In genomic region chr14:23481992-23482813, GRCh38 we compare ENCODE assay signal across 20 cellular contexts. TPM values are rescaled to one million over a fixed set of nuclear protein-coding genes. Genes with fewer than 3 reads are reported as not detected.
A peak's percentile ranks its signal among the peaks of the same experiment; 100 is the strongest.
DNase-seq lines count a peak whose midpoint lies in the region; ATAC-seq, FAIRE-seq and TF ChIP-seq lines count a peak whose summit lies in the region.
"Had no signal": no experiment of that assay in that cellular context is flagged by ENCODE, and none has a peak within 500 bp of the region (broad histone marks: within the 10 kb centered on the region; RNA-seq: fewer than 3 reads in every experiment).

No MANE protein-coding gene starts in this region.

- H3K27me3 Mint-ChIP-seq in astrocyte (ENCODE audit: low read depth, unreplicated experiment) (no peaks in the 10 kb centered on the region), mesothelial cell of epicardium (ENCODE audit: low read depth) (no peaks in the 10 kb centered on the region)
- H3K27me3 Mint-ChIP-seq: activated CD4-positive, alpha-beta memory T cell treated with anti-CD3 and anti-CD28 coated beads, Interleukin-2, amount 10 ng/mL, durations not matched to agents 7 days and 5 days; CD4-positive, alpha-beta memory T cell; dendritic cell treated with granulocyte-macrophage colony-stimulating factor and Interleukin-4, amounts not matched to agents 40 ng/mL and 50 ng/mL, for 4 days had no signal

- H3K9me3 ChIP-seq in HUES48 (ENCODE audit: control insufficient read depth, insufficient read depth, low read length) (no peaks in the 10 kb centered on the region), astrocyte (ENCODE audit: insufficient read depth, low read depth, low read length) (no peaks in the 10 kb centered on the region)
- H3K9me3 ChIP-seq: lower lobe of right lung, SJCRH30, uterus had no signal

- peak overlapping the region; percentile 75 for H3K27ac ChIP-seq in HUES48 (ENCODE audit: low read depth, low read length)
- no peak overlapping the region for H3K27ac ChIP-seq in astrocyte (ENCODE audit: low read depth, low read length)
- H3K27ac ChIP-seq: lower lobe of right lung, SJCRH30, uterus had no signal

- peak overlapping the region; percentile 22; the same call in 1 of the 2 replicates for H3K9ac ChIP-seq in HUES48 (ENCODE audit: low read depth, low read length)
- H3K9ac ChIP-seq in astrocyte (ENCODE audit: low read length): no peak overlapping the region

- H2AFZ ChIP-seq in astrocyte (ENCODE audit: low read depth, low read length): no peak overlapping the region

- H3K27me3 ChIP-seq in HUES48 (ENCODE audit: control insufficient read depth, insufficient read depth, low read length) (no peaks in the 10 kb centered on the region), astrocyte (ENCODE audit: insufficient read depth, low read length) (no peaks in the 10 kb centered on the region)
- H3K27me3 ChIP-seq: SJCRH30, uterus had no signal

- H3K9me3 Mint-ChIP-seq in astrocyte (ENCODE audit: unreplicated experiment): no peaks in the 10 kb centered on the region
- H3K9me3 Mint-ChIP-seq in mesothelial cell of epicardium: no peaks in the 10 kb centered on the region
- H3K9me3 Mint-ChIP-seq: activated CD4-positive, alpha-beta memory T cell treated with anti-CD3 and anti-CD28 coated beads, Interleukin-2, amount 10 ng/mL, durations not matched to agents 7 days and 5 days; CD4-positive, alpha-beta memory T cell; dendritic cell treated with granulocyte-macrophage colony-stimulating factor and Interleukin-4, amounts not matched to agents 40 ng/mL and 50 ng/mL, for 4 days had no signal

- FAIRE-seq in astrocyte (lab: Jason Lieb, UNC) (no peak), HTR-8/SVneo (lab: Jason Lieb, UNC) (no peak)

- no peaks in the 10 kb centered on the region for H3K79me2 ChIP-seq in astrocyte (ENCODE audit: insufficient read depth, low read length)

- H3K4me3 ChIP-seq in HUES48 (ENCODE audit: low read depth, low read length) (no peak overlapping the region; the same call in 1 of the 2 replicates), astrocyte (ENCODE audit: insufficient read depth, low read depth, low read length) (no peak overlapping the region)
- H3K4me3 ChIP-seq: lower lobe of right lung, SJCRH30, uterus had no signal

- H3K4me1 Mint-ChIP-seq in astrocyte (ENCODE audit: low read depth, unreplicated experiment) (peaks cover 7% of the 10 kb centered on the region), mesothelial cell of epicardium (peaks cover 18% of the 10 kb centered on the region)

- H3K4me1 ChIP-seq in HUES48 (ENCODE audit: control insufficient read depth, insufficient read depth, low read length) (peaks cover 53% of the 10 kb centered on the region), astrocyte (ENCODE audit: insufficient read depth, low read length) (no peaks in the 10 kb centered on the region)
- H3K4me1 ChIP-seq: lower lobe of right lung, SJCRH30, uterus had no signal

- H3K4me2 ChIP-seq in astrocyte (ENCODE audit: low read length): no peak overlapping the region

- H3K4me3 Mint-ChIP-seq in astrocyte (ENCODE audit: unreplicated experiment) (peak overlapping the region; percentile 50), mesothelial cell of epicardium (no peak overlapping the region)
- H3K4me3 Mint-ChIP-seq: activated CD4-positive, alpha-beta memory T cell treated with anti-CD3 and anti-CD28 coated beads, Interleukin-2, amount 10 ng/mL, durations not matched to agents 7 days and 5 days; CD4-positive, alpha-beta memory T cell; dendritic cell treated with granulocyte-macrophage colony-stimulating factor and Interleukin-4, amounts not matched to agents 40 ng/mL and 50 ng/mL, for 4 days had no signal

- TF ChIP-seq CTCF in astrocyte (IDR thresholded peaks at IDR 0.05; ENCODE audit: insufficient read depth, low read depth, low read length): no peak
- no peak for TF ChIP-seq CTCF in mesothelial cell of epicardium (IDR thresholded peaks at IDR 0.05; ENCODE audit: unreplicated experiment)

- peaks cover 19% of the 10 kb centered on the region for H3K36me3 ChIP-seq in HUES48 (ENCODE audit: control insufficient read depth, insufficient read depth, low read length)
- peaks cover 17% of the 10 kb centered on the region for H3K36me3 ChIP-seq in astrocyte (ENCODE audit: insufficient read depth, low read length)
- H3K36me3 ChIP-seq: uterus had no signal

- peaks cover 46% of the 10 kb centered on the region for H4K20me1 ChIP-seq in astrocyte (ENCODE audit: insufficient read depth, low read length)

- ATAC-seq in GM19455 (IDR thresholded peaks at IDR 0.05; ENCODE audit: unreplicated experiment): no peak
- ATAC-seq: lower lobe of right lung had no signal

- peak overlapping the region; percentile 60 for H3K27ac Mint-ChIP-seq in astrocyte (ENCODE audit: unreplicated experiment)
- H3K27ac Mint-ChIP-seq in mesothelial cell of epicardium: peak overlapping the region; percentile 23
- H3K27ac Mint-ChIP-seq: activated CD4-positive, alpha-beta memory T cell treated with anti-CD3 and anti-CD28 coated beads, Interleukin-2, amount 10 ng/mL, durations not matched to agents 7 days and 5 days; dendritic cell treated with granulocyte-macrophage colony-stimulating factor and Interleukin-4, amounts not matched to agents 40 ng/mL and 50 ng/mL, for 4 days had no signal

- H3K36me3 Mint-ChIP-seq in astrocyte (ENCODE audit: low read depth, unreplicated experiment): peaks cover 4% of the 10 kb centered on the region
- H3K36me3 Mint-ChIP-seq in mesothelial cell of epicardium: peaks cover 5% of the 10 kb centered on the region

- DNase-seq in DMS153 (lab: John Stamatoyannopoulos, UW) (peak; percentile 4), DMS153 treated with DMSO at 0.1 percent for 48 hours (lab: John Stamatoyannopoulos, UW; ENCODE audit: unreplicated experiment) (no peak), astrocyte (ENCODE audit: low read depth) (no peak), mesothelial cell of epicardium (ENCODE audit: low spot score in 2 of 2, unreplicated experiment in 2 of 2) (no peak), HTR-8/SVneo (ENCODE audit: insufficient read length, low spot score) (no peak), HUDEP-2 (lab: John Stamatoyannopoulos, UW; ENCODE audit: unreplicated experiment in 76 of 76) (no peak)
- DNase-seq: activated CD4-positive, alpha-beta memory T cell treated with anti-CD3 and anti-CD28 coated beads, Interleukin-2, amount 10 ng/mL, durations not matched to agents 7 days and 5 days; CD4-positive, alpha-beta memory T cell; GF-D8; lower lobe of right lung; NCI-H1436 treated with DMSO at 0.1 percent for 48 hours; stimulated activated naive CD4-positive, alpha-beta T cell treated with Interleukin-2 at 50 U/mL for 16 hours; uterus had no signal

RNA-seq across cellular contexts. Expression of gene NGDN, which starts 12.7 kb away (rescaled TPM):
- total RNA-seq in astrocyte (28.6 and 31.2 TPM in 2 replicates), mesothelial cell of epicardium (49.9 to 51.2 TPM (median 51.2 TPM) in 3 replicates)

RNA-seq across cellular contexts. Expression of gene MYH7, which starts 46.7 kb away (rescaled TPM):
- not detected in 2 replicates for total RNA-seq in astrocyte
- not detected in 3 replicates for total RNA-seq in mesothelial cell of epicardium
- total RNA-seq: A172; CD4-positive, alpha-beta memory T cell; fibroblast of lung; IMR-90 had no signal
